In the genomic region with DNA sequence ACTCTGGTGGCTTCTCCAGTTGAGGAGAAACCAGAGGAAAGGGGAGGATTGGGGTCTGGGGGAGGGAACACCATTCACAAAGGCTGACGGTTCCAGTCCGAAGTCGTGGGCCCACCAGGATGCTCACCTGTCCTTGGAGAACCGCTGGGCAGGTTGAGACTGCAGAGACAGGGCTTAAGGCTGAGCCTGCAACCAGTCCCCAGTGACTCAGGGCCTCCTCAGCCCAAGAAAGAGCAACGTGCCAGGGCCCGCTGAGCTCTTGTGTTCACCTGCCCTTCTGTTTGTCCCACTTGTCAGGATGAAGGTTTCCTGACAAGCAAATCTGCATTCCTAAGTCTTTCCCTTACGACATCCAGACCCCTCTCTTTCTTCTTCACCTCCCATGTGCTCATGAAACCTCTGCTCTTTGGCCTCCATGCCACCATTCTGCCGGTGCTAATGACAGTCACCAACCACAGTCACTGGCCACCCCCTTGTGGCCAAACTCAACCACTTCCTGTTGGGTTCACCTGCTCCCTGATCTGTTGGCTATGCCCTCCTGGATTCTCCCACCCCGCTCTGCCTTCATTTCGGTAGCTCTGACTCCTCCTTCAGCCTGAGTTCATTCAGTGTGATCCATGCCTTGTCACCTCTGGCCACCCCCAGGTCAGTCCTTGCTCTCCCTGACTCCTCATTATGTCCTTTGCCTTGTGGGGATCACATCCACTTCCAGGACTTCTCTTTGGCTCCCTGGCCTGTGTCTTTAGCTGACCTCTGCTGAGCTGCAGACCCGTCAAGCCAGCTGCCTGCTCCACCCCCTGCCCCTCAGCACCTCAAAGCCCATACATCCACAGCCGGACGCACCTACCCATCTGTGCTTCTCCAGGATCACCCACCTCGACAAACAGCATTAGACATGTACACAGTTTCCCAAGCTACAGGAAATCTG, we compare ENCODE assay signal across 9 cellular contexts. TPM values are rescaled to one million over a fixed set of nuclear protein-coding genes. Genes with fewer than 3 reads are reported as not detected.
DNase-seq lines count a peak whose midpoint lies in the region; ATAC-seq and TF ChIP-seq lines count a peak whose summit lies in the region.
"Had no signal": no experiment of that assay in that cellular context is flagged by ENCODE, and none has a peak within 500 bp of the region (broad histone marks: within the 10 kb centered on the region; RNA-seq: fewer than 3 reads in every experiment).

No MANE protein-coding gene starts in this region.

- no peak overlapping the region for H2AFZ ChIP-seq in SK-N-SH (ENCODE audit: low read depth)

- TF ChIP-seq EP300 in SK-N-SH (IDR thresholded peaks at IDR 0.05; ENCODE audit: borderline replicate concordance in 1 of 2, low read depth in 1 of 2, low read length in 1 of 2), result no peak

- no peaks in the 10 kb centered on the region for H3F3A ChIP-seq in SK-N-SH (replicated peaks; ENCODE audit: insufficient read depth)

- no peak overlapping the region for H3K4me2 ChIP-seq in SK-N-SH

- TF ChIP-seq RAD21 in SK-N-SH (IDR thresholded peaks at IDR 0.05; ENCODE audit: low read length), result peak; percentile 38; the same call in 1 of the 2 replicates

- POLR2A ChIA-PET in SK-N-SH (lab: Yijun Ruan, JAX), result no interaction called here

- WGBS in SK-N-SH (ENCODE audit: low lambda C conversion rate), result 80% methylated on average over 14 of the region's 14 CpGs

- ATAC-seq in SK-N-SH treated with all-trans-retinoic acid at 6 μM for 48 hours, result no peak
- ATAC-seq in HG03108 (IDR thresholded peaks at IDR 0.05; ENCODE audit: unreplicated experiment), result peak; percentile 51
- ATAC-seq in left cardiac atrium, result no peak

- H3K27ac ChIP-seq in SK-N-SH (ENCODE audit: low read depth in 2 of 2, low read length in 1 of 2) (no peak overlapping the region), WERI-Rb-1 (no peak overlapping the region)

- no peak for DNase-seq in SK-N-SH
- DNase-seq in WERI-Rb-1, result peak; percentile 82
- no peak for DNase-seq in retinal pigment epithelial cell (ENCODE audit: low read depth)
- DNase-seq in NCI-H2029 treated with DMSO at 0.1 percent for 48 hours (lab: John Stamatoyannopoulos, UW), result no peak
- DNase-seq in AG08395 (ENCODE audit: low spot score), result no peak
- no peak for DNase-seq in left cardiac atrium

- no peaks in the 10 kb centered on the region for H3K27me3 ChIP-seq in SK-N-SH (ENCODE audit: insufficient read depth)
- no peaks in the 10 kb centered on the region for H3K27me3 ChIP-seq in WERI-Rb-1 (ENCODE audit: insufficient read depth, low read depth, severe bottlenecking)

- H3K9me2 ChIP-seq in SK-N-SH, result no peaks in the 10 kb centered on the region

- intact Hi-C loops in left cardiac atrium (cut with DNase I), result no loop called here

- H4K20me1 ChIP-seq in SK-N-SH (ENCODE audit: insufficient read depth), result no peaks in the 10 kb centered on the region

- H3K9me3 ChIP-seq in SK-N-SH (no peaks in the 10 kb centered on the region), WERI-Rb-1 (ENCODE audit: severe bottlenecking) (no peaks in the 10 kb centered on the region)

- CTCF ChIA-PET in SK-N-SH (lab: Yijun Ruan, JAX), result interaction anchor here (0.6 to 5.3 kb wide), 10 partner anchors 12 to 62 kb away, joined by 3 to 36 read pairs (median 4); a partner anchor contains a TSS

- H3K36me3 ChIP-seq in SK-N-SH (replicated peaks in 1 of 2; ENCODE audit: control insufficient read depth in 1 of 2, insufficient read depth in 2 of 2, low read length in 1 of 2), result no peaks in the 10 kb centered on the region
- peaks cover 12% of the 10 kb centered on the region for H3K36me3 ChIP-seq in WERI-Rb-1

- H3K79me2 ChIP-seq in SK-N-SH (ENCODE audit: insufficient read depth), result no peaks in the 10 kb centered on the region

- peak; percentile 38; the same call in 1 of the 2 replicates for TF ChIP-seq CTCF in SK-N-SH (IDR thresholded peaks at IDR 0.05)
- peak; percentile 94 for TF ChIP-seq CTCF in WERI-Rb-1 (IDR thresholded peaks at IDR 0.05; ENCODE audit: low read depth, low read length)
- TF ChIP-seq CTCF in retinal pigment epithelial cell (conservative IDR thresholded peaks at IDR 0.05; ENCODE audit: low read depth, low read length), result peak; percentile 44

- H3K4me1 ChIP-seq in SK-N-SH (ENCODE audit: control insufficient read depth in 1 of 2, insufficient read depth in 2 of 2, low read depth in 1 of 2, low read length in 1 of 2), result peaks cover 8 to 15% of the 10 kb centered on the region in 2 experiments; a peak in 1 of 4 replicates

- no peak overlapping the region for H3K9ac ChIP-seq in SK-N-SH

- no peak overlapping the region for H3K4me3 ChIP-seq in SK-N-SH (ENCODE audit: low read depth in 2 of 2, low read length in 1 of 2)
- no peak overlapping the region for H3K4me3 ChIP-seq in WERI-Rb-1 (ENCODE audit: low read depth, low read length)
- no peak overlapping the region for H3K4me3 ChIP-seq in retinal pigment epithelial cell (ENCODE audit: low read length)

TF ChIP-seq in SK-N-SH, 30 proteins besides CTCF, POLR2A, EP300 and RAD21 (continues in another document):
- no peak for TF ChIP-seq MXI1 (IDR thresholded peaks at IDR 0.05; ENCODE audit: low read depth, low read length)
- no peak for TF ChIP-seq CHD2 (IDR thresholded peaks at IDR 0.05; ENCODE audit: low read length, partially characterized antibody)
- TF ChIP-seq RXRA (IDR thresholded peaks at IDR 0.05; ENCODE audit: borderline replicate concordance, low read depth), result no peak
- no peak for TF ChIP-seq GATA2 (CRISPR knock-in tag; IDR thresholded peaks at IDR 0.05)
- no peak for TF ChIP-seq TAF1 (IDR thresholded peaks at IDR 0.05; ENCODE audit: borderline replicate concordance, low read depth, low read length)
- no peak for TF ChIP-seq YY1 (IDR thresholded peaks at IDR 0.05; ENCODE audit: low read depth)
- no peak for TF ChIP-seq RCOR1 (IDR thresholded peaks at IDR 0.05; ENCODE audit: low read length)
- no peak for TF ChIP-seq RFX5 (IDR thresholded peaks at IDR 0.05; ENCODE audit: low read length)
- TF ChIP-seq POLR2AphosphoS5 (IDR thresholded peaks at IDR 0.05; ENCODE audit: low read depth, low read length), result no peak
- TF ChIP-seq FOXM1 (IDR thresholded peaks at IDR 0.05; ENCODE audit: low read depth), result no peak
- TF ChIP-seq GABPA (IDR thresholded peaks at IDR 0.05; ENCODE audit: low read depth), result no peak
- TF ChIP-seq NRF1 (IDR thresholded peaks at IDR 0.05; ENCODE audit: low read depth, low read length), result no peak
- no peak for TF ChIP-seq EZH2phosphoT487 (IDR thresholded peaks at IDR 0.05; ENCODE audit: borderline replicate concordance, low read depth)
- TF ChIP-seq, protein P1, sequence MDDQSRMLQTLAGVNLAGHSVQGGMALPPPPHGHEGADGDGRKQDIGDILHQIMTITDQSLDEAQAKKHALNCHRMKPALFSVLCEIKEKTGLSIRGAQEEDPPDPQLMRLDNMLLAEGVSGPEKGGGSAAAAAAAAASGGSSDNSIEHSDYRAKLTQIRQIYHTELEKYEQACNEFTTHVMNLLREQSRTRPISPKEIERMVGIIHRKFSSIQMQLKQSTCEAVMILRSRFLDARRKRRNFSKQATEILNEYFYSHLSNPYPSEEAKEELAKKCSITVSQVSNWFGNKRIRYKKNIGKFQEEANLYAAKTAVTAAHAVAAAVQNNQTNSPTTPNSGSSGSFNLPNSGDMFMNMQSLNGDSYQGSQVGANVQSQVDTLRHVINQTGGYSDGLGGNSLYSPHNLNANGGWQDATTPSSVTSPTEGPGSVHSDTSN (IDR thresholded peaks at IDR 0.05), result no peak
- TF ChIP-seq TCF12 (IDR thresholded peaks at IDR 0.05), result no peak

TF ChIP-seq in SK-N-SH treated with all-trans-retinoic acid at 6 μM for 48 hours, 23 proteins besides CTCF, POLR2A, EP300 and RAD21 (continues in another document):
- TF ChIP-seq, protein P2, sequence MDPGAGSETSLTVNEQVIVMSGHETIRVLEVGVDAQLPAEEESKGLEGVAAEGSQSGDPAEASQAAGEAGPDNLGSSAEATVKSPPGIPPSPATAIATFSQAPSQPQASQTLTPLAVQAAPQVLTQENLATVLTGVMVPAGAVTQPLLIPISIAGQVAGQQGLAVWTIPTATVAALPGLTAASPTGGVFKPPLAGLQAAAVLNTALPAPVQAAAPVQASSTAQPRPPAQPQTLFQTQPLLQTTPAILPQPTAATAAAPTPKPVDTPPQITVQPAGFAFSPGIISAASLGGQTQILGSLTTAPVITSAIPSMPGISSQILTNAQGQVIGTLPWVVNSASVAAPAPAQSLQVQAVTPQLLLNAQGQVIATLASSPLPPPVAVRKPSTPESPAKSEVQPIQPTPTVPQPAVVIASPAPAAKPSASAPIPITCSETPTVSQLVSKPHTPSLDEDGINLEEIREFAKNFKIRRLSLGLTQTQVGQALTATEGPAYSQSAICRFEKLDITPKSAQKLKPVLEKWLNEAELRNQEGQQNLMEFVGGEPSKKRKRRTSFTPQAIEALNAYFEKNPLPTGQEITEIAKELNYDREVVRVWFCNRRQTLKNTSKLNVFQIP (CRISPR knock-in tag; IDR thresholded peaks at IDR 0.05; ENCODE audit: borderline replicate concordance, low read depth), result no peak
- TF ChIP-seq, protein P3, sequence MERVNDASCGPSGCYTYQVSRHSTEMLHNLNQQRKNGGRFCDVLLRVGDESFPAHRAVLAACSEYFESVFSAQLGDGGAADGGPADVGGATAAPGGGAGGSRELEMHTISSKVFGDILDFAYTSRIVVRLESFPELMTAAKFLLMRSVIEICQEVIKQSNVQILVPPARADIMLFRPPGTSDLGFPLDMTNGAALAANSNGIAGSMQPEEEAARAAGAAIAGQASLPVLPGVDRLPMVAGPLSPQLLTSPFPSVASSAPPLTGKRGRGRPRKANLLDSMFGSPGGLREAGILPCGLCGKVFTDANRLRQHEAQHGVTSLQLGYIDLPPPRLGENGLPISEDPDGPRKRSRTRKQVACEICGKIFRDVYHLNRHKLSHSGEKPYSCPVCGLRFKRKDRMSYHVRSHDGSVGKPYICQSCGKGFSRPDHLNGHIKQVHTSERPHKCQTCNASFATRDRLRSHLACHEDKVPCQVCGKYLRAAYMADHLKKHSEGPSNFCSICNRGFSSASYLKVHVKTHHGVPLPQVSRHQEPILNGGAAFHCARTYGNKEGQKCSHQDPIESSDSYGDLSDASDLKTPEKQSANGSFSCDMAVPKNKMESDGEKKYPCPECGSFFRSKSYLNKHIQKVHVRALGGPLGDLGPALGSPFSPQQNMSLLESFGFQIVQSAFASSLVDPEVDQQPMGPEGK (CRISPR knock-in tag; IDR thresholded peaks at IDR 0.05; ENCODE audit: borderline replicate concordance), result no peak
- TF ChIP-seq GLIS3 (CRISPR knock-in tag; IDR thresholded peaks at IDR 0.05) (no peak), PPARA (CRISPR knock-in tag; IDR thresholded peaks at IDR 0.05; ENCODE audit: borderline replicate concordance) (no peak), TOX (CRISPR knock-in tag; IDR thresholded peaks at IDR 0.05; ENCODE audit: borderline replicate concordance) (no peak), OSR1 (CRISPR knock-in tag; IDR thresholded peaks at IDR 0.05) (no peak), RARB (CRISPR knock-in tag; IDR thresholded peaks at IDR 0.05) (no peak), ZFP3 (CRISPR knock-in tag; IDR thresholded peaks at IDR 0.05) (no peak), CSDC2 (CRISPR knock-in tag; IDR thresholded peaks at IDR 0.05) (no peak), SNAI2 (CRISPR knock-in tag; IDR thresholded peaks at IDR 0.05) (no peak)

RNA-seq across cellular contexts. Expression of a gene that starts 17.6 kb away (rescaled TPM):
- polyA plus RNA-seq in SK-N-SH (2012; rRNA removed), result not detected in 2 replicates
- not detected in 2 replicates for polyA plus RNA-seq in SK-N-SH (2012; cell fraction: cytosol; rRNA removed)
- polyA plus RNA-seq in SK-N-SH (2012; cell fraction: nucleus; rRNA removed), result not detected in 2 replicates
- not detected for total RNA-seq in left cardiac atrium
- total RNA-seq: T-helper 2 cell treated with Interferon-gamma antibody and Interleukin-4, amounts not matched to agents 100 ng/mL and 5 ng/mL, for 36 hours had no signal

RNA-seq across cellular contexts. Expression of a gene that starts 47.7 kb away (rescaled TPM):
- polyA plus RNA-seq in SK-N-SH (2012; rRNA removed), result 25.7 and 27.5 TPM in 2 replicates
- polyA plus RNA-seq in SK-N-SH (2012; cell fraction: cytosol; rRNA removed), result 27.8 and 30.1 TPM in 2 replicates
- polyA plus RNA-seq in SK-N-SH (2012; cell fraction: nucleus; rRNA removed), result 15.1 and 18.6 TPM in 2 replicates
- 10 to 100 TPM; 29.2 to 47.7 TPM for total RNA-seq in left cardiac atrium

Comparison
In these comparisons a context has a peak if more than half of its experiments do, and no peak if none do; other contexts are left out.
1. CTCF ChIP-seq: peak in every context shown above with its lines; median percentile 94 in WERI-Rb-1; 44 in retinal pigment epithelial cell; 38 in SK-N-SH.